In the genomic region with DNA sequence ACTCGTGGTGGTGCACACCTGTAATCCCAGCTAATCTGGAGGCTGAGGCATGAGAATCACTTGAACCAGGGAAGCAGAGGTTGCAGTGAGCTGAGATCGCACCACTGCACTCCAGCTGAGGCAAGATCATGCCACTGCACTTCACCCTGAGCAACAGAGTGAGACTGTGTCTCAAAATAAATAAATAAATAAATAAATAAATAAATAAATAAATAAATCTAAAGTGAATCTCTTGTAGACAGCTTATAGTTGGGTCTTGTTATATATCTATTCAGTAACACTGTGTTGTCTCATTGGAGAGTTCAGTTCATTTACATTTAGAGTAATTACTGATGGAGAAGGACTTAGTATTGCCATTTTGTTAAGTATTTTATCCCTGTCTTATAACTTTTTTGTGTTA, we compare ENCODE assay signal across 28 cellular contexts.
"Had no signal": no experiment of that assay in that cellular context is flagged by ENCODE, and none has a peak within 500 bp of the region (broad histone marks: within the 10 kb centered on the region; RNA-seq: fewer than 3 reads in every experiment).

No MANE protein-coding gene starts in this region.

- H3K4me2 ChIP-seq: hepatocyte had no signal

- H3K9me3 ChIP-seq: colonic mucosa, esophagus squamous epithelium, gastrocnemius medialis had no signal

- FAIRE-seq: colon, endometrium, endothelial cell of umbilical vein had no signal

- DNase-seq: colonic mucosa; cortex of kidney; dermis blood vessel endothelial cell; dorsolateral prefrontal cortex; effector CD4-positive, alpha-beta T cell; effector CD8-positive, alpha-beta T cell; effector memory CD4-positive, alpha-beta T cell; effector memory CD8-positive, alpha-beta T cell; endodermal cell; erythroblast; esophagus squamous epithelium; foreskin fibroblast; foreskin keratinocyte; foreskin melanocyte; gastrocnemius medialis; glutamatergic neuron; head of caudate nucleus; heart left ventricle; heart right ventricle had no signal

- H3K4me1 ChIP-seq: colonic mucosa, esophagus muscularis mucosa, esophagus squamous epithelium, foreskin keratinocyte, gastrocnemius medialis, gastroesophageal sphincter, heart left ventricle, heart right ventricle had no signal

- H3K4me3 ChIP-seq: colonic mucosa, coronary artery, dorsolateral prefrontal cortex, esophagus muscularis mucosa, esophagus squamous epithelium, gastrocnemius medialis, gastroesophageal sphincter, heart left ventricle, heart right ventricle, hepatocyte had no signal

- H3K36me3 ChIP-seq: colonic mucosa, esophagus muscularis mucosa, esophagus squamous epithelium, gastrocnemius medialis, gastroesophageal sphincter, heart left ventricle, heart right ventricle had no signal

- H3K27ac ChIP-seq: colonic mucosa, coronary artery, dorsolateral prefrontal cortex, epithelial cell of prostate, esophagus muscularis mucosa, esophagus squamous epithelium, foreskin keratinocyte, gastrocnemius medialis, gastroesophageal sphincter, heart left ventricle, heart right ventricle, hepatocyte had no signal

- ATAC-seq: effector memory CD8-positive, alpha-beta T cell; esophagus mucosa; foreskin keratinocyte; gastrocnemius medialis; gastroesophageal sphincter; heart left ventricle; heart right ventricle had no signal
